8 cellular contexts compared by ENCODE assay signal in the genomic region with DNA sequence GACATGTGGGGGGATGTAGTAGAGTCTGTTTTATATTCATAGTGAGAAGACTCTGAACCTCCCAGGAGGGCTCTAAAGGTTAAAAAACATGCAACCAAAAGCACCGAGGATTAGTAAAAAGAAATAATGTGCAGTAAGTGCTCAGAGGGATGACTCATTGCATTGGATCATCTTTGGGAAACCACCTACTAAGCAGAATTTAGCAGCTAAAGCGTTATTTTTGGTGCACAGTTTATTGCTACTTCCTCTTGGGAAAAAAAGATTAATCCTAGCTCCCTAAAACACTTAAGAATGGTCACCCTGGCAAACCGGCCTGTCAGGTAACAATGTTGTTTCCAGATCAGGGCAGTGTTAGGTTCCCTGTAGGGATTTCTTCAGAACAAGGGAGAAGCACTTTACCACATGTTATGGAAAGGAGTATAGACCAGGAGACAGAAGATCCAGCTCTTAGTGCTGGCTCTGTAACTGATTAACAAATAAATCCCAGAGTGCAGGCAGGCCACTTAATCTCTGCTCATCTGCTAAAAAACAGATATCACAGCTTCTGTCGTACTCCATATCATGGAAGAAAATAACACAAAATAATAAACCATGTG. TPM values are rescaled to one million over a fixed set of nuclear protein-coding genes. Genes with fewer than 3 reads are reported as not detected.
A peak's percentile ranks its signal among the peaks of the same experiment; 100 is the strongest.
DNase-seq lines count a peak whose midpoint lies in the region; ATAC-seq and TF ChIP-seq lines count a peak whose summit lies in the region.

No MANE protein-coding gene starts in this region.

- peak overlapping the region in 1 of 5 donors; percentile 37 for H3K9ac ChIP-seq in subcutaneous abdominal adipose tissue (ENCODE audit: low read length in 5 of 5)

- H3K9me3 Mint-ChIP-seq in activated T-helper 2 cell treated with anti-CD3 and anti-CD28 coated beads, Interferon-gamma antibody, Interleukin-2, Interleukin-4, amounts not matched to agents 10 μg/mL and 5 μg/mL and 100 μg/mL, durations not matched to agents 14 hours and 24 hours and 36 hours = peaks cover 4% of the 10 kb centered on the region

- H3K27ac Mint-ChIP-seq in activated T-helper 2 cell treated with anti-CD3 and anti-CD28 coated beads, Interferon-gamma antibody, Interleukin-2, Interleukin-4, amounts not matched to agents 10 μg/mL and 5 μg/mL and 100 μg/mL, durations not matched to agents 14 hours and 24 hours and 36 hours = peak overlapping the region; percentile 91

- H3K4me3 ChIP-seq in ACC112 (ENCODE audit: low read depth, low read length) = peak overlapping the region; percentile 44; the same call in 1 of the 2 replicates
- H3K4me3 ChIP-seq in hepatocyte = no peak overlapping the region
- no peak overlapping the region for H3K4me3 ChIP-seq in subcutaneous abdominal adipose tissue (ENCODE audit: low read depth in 1 of 5, low read length in 5 of 5)

- H3K27me3 Mint-ChIP-seq in activated T-helper 2 cell treated with anti-CD3 and anti-CD28 coated beads, Interferon-gamma antibody, Interleukin-2, Interleukin-4, amounts not matched to agents 10 μg/mL and 5 μg/mL and 100 μg/mL, durations not matched to agents 14 hours and 24 hours and 36 hours (ENCODE audit: low read depth) = no peaks in the 10 kb centered on the region

- H3K27ac ChIP-seq in ACC112 (ENCODE audit: low read depth, low read length) (peak overlapping the region; percentile 85), hepatocyte (peak overlapping the region; percentile 49), subcutaneous abdominal adipose tissue (ENCODE audit: low read depth, low read length) (peak overlapping the region; percentile 74)

- intact Hi-C loops in activated T-helper 2 cell treated with anti-CD3 and anti-CD28 coated beads, Interferon-gamma antibody, Interleukin-2, Interleukin-4, amounts not matched to agents 10 μg/mL and 5 μg/mL and 100 μg/mL, durations not matched to agents 14 hours and 24 hours and 36 hours (cut with micrococcal nuclease) = loop anchor here (1.0 to 5.0 kb wide), 5 partner anchors 29 to 482 kb away; a partner anchor contains a TSS

- ATAC-seq in GM19025 (IDR thresholded peaks at IDR 0.05; ENCODE audit: low read depth, unreplicated experiment) = peak; percentile 37

- 24% methylated on average over 4 of the region's 4 CpGs for WGBS in hepatocyte (ENCODE audit: low lambda C conversion rate, missing lambda C conversion rate)

- peaks cover 20% of the 10 kb centered on the region for H3K79me2 ChIP-seq in ACC112 (ENCODE audit: control insufficient read depth, insufficient read depth, low read length, unreplicated experiment)
- peaks cover 32% of the 10 kb centered on the region for H3K79me2 ChIP-seq in hepatocyte

- no peak overlapping the region for H2AFZ ChIP-seq in ACC112 (ENCODE audit: low read length, unreplicated experiment)
- no peak overlapping the region for H2AFZ ChIP-seq in hepatocyte

- peaks cover 46% of the 10 kb centered on the region for H3K36me3 Mint-ChIP-seq in activated T-helper 2 cell treated with anti-CD3 and anti-CD28 coated beads, Interferon-gamma antibody, Interleukin-2, Interleukin-4, amounts not matched to agents 10 μg/mL and 5 μg/mL and 100 μg/mL, durations not matched to agents 14 hours and 24 hours and 36 hours (ENCODE audit: low read depth)

- no peaks in the 10 kb centered on the region for H3K36me3 ChIP-seq in ACC112 (ENCODE audit: insufficient read depth, low read length)
- no peaks in the 10 kb centered on the region for H3K36me3 ChIP-seq in hepatocyte (replicated peaks; ENCODE audit: insufficient read depth, low read depth)
- no peaks in the 10 kb centered on the region for H3K36me3 ChIP-seq in subcutaneous abdominal adipose tissue (ENCODE audit: control insufficient read depth in 5 of 5, insufficient read depth in 5 of 5, low read length in 5 of 5)

- H3K27me3 ChIP-seq in ACC112 (ENCODE audit: insufficient read depth, low read length) (no peaks in the 10 kb centered on the region), hepatocyte (no peaks in the 10 kb centered on the region), subcutaneous abdominal adipose tissue (ENCODE audit: control insufficient read depth in 5 of 5, insufficient read depth in 4 of 5, low read length in 5 of 5) (no peaks in the 10 kb centered on the region)

- H3K4me2 ChIP-seq in hepatocyte = peak overlapping the region; percentile 11

- peaks cover 49% of the 10 kb centered on the region for H3K4me1 ChIP-seq in ACC112 (ENCODE audit: control insufficient read depth, insufficient read depth, low read length, unreplicated experiment)
- peaks cover 16% of the 10 kb centered on the region for H3K4me1 ChIP-seq in hepatocyte (ENCODE audit: insufficient read depth)
- H3K4me1 ChIP-seq in subcutaneous abdominal adipose tissue (ENCODE audit: control insufficient read depth in 5 of 5, insufficient read depth in 5 of 5, low read length in 5 of 5) = peaks cover 3 to 33% (median 28%) of the 10 kb centered on the region in 5 donors

- H4K20me1 ChIP-seq in hepatocyte (ENCODE audit: insufficient read depth, poor library complexity, severe bottlenecking) = no peaks in the 10 kb centered on the region

- H3K9me3 ChIP-seq in hepatocyte (ENCODE audit: low read depth) (no peaks in the 10 kb centered on the region), subcutaneous abdominal adipose tissue (ENCODE audit: control insufficient read depth in 5 of 5, low read length in 5 of 5) (no peaks in the 10 kb centered on the region)

- H3K9me2 ChIP-seq in hepatocyte (replicated peaks; ENCODE audit: insufficient read depth) = no peaks in the 10 kb centered on the region

- H3K4me1 Mint-ChIP-seq in activated T-helper 2 cell treated with anti-CD3 and anti-CD28 coated beads, Interferon-gamma antibody, Interleukin-2, Interleukin-4, amounts not matched to agents 10 μg/mL and 5 μg/mL and 100 μg/mL, durations not matched to agents 14 hours and 24 hours and 36 hours (ENCODE audit: low read depth) = peaks cover 74% of the 10 kb centered on the region

- peak; percentile 56 for DNase-seq in HS-5 (ENCODE audit: low read depth)
- no peak for DNase-seq in activated T-helper 2 cell treated with anti-CD3 and anti-CD28 coated beads, Interferon-gamma antibody, Interleukin-2, Interleukin-4, amounts not matched to agents 10 μg/mL and 5 μg/mL and 100 μg/mL, durations not matched to agents 14 hours and 24 hours and 36 hours (ENCODE audit: low spot score)
- DNase-seq in hepatocyte (ENCODE audit: low spot score) = peak; percentile 41
- DNase-seq in NCI-H146 treated with DMSO at 0.1 percent for 48 hours (lab: John Stamatoyannopoulos, UW; ENCODE audit: unreplicated experiment) = no peak
- DNase-seq in DMS79 (lab: John Stamatoyannopoulos, UW) = no peak

- peak overlapping the region; percentile 47 for H3K4me3 Mint-ChIP-seq in activated T-helper 2 cell treated with anti-CD3 and anti-CD28 coated beads, Interferon-gamma antibody, Interleukin-2, Interleukin-4, amounts not matched to agents 10 μg/mL and 5 μg/mL and 100 μg/mL, durations not matched to agents 14 hours and 24 hours and 36 hours (ENCODE audit: low read depth)

- no peak for TF ChIP-seq CTCF in hepatocyte (IDR thresholded peaks at IDR 0.05; ENCODE audit: poor library complexity)

RNA-seq across cellular contexts. Expression of a gene that starts 44.8 kb away (rescaled TPM):
- 39.0 and 39.4 TPM in 2 replicates for total RNA-seq in activated T-helper 2 cell treated with anti-CD3 and anti-CD28 coated beads, Interferon-gamma antibody, Interleukin-2, Interleukin-4, amounts not matched to agents 10 μg/mL and 5 μg/mL and 100 μg/mL, durations not matched to agents 14 hours and 24 hours and 36 hours
- total RNA-seq in hepatocyte = 24.1 and 28.2 TPM in 2 replicates
- 29.8 and 38.8 TPM in 2 replicates for polyA plus RNA-seq in hepatocyte

Comparison
In these comparisons a context has a peak if more than half of its experiments do, and no peak if none do; other contexts are left out.
1. DNase-seq: peak in HS-5 (single experiment) and hepatocyte (single experiment); none in activated T-helper 2 cell treated with anti-CD3 and anti-CD28 coated beads, Interferon-gamma antibody, Interleukin-2, Interleukin-4, amounts not matched to agents 10 μg/mL and 5 μg/mL and 100 μg/mL, durations not matched to agents 14 hours and 24 hours and 36 hours (single experiment), NCI-H146 treated with DMSO at 0.1 percent for 48 hours (single experiment) and DMS79 (single experiment).
2. Peak in every context shown above with its lines, with median percentiles within 50 percentile points of each other: H3K27ac ChIP-seq.